1 cellular context compared by ENCODE assay signal in genomic region chr13:96984061-96984508, GRCh38.
TF ChIP-seq lines count a peak whose summit lies in the region.

No MANE protein-coding gene starts in this region.

TF ChIP-seq in K562, 482 proteins besides CTCF, POLR2A, EP300 and RAD21 (continued from another document):
- TF ChIP-seq PKNOX1 (IDR thresholded peaks at IDR 0.05) = no peak
- no peak for TF ChIP-seq MNT (conservative IDR thresholded peaks at IDR 0.05)
- TF ChIP-seq FOSL1 (tag; conservative IDR thresholded peaks at IDR 0.05) = no peak
- TF ChIP-seq CLOCK (CRISPR knock-in tag; IDR thresholded peaks at IDR 0.05; ENCODE audit: borderline replicate concordance) = no peak
- no peak for TF ChIP-seq HDAC3 (IDR thresholded peaks at IDR 0.05; ENCODE audit: borderline replicate concordance, partially characterized antibody)
- TF ChIP-seq CUX1 (CRISPR knock-in tag; IDR thresholded peaks at IDR 0.05) = no peak
- no peak for TF ChIP-seq U2AF1 (optimal IDR thresholded peaks at IDR 0.05; ENCODE audit: low read depth, low read length)
- no peak for TF ChIP-seq AFF4 (CRISPR knock-in tag; IDR thresholded peaks at IDR 0.05)
- no peak for TF ChIP-seq RNF219 (CRISPR knock-in tag; IDR thresholded peaks at IDR 0.05)
- no peak for TF ChIP-seq NFATC3 (IDR thresholded peaks at IDR 0.05)
- no peak for TF ChIP-seq IFI16 (CRISPR knock-in tag; IDR thresholded peaks at IDR 0.05)
- peak; percentile 35 for TF ChIP-seq CBFA2T3 (IDR thresholded peaks at IDR 0.05)
- TF ChIP-seq ZBTB17 (CRISPR knock-in tag; IDR thresholded peaks at IDR 0.05) = peak; percentile 87
- no peak for TF ChIP-seq KDM4B (IDR thresholded peaks at IDR 0.05; ENCODE audit: borderline replicate concordance in 2 of 2, low read depth in 1 of 2)
- peak; percentile 50 for TF ChIP-seq TEAD4 (IDR thresholded peaks at IDR 0.05; ENCODE audit: low read length)
- no peak for TF ChIP-seq TEAD4 (CRISPR knock-in tag; IDR thresholded peaks at IDR 0.05; ENCODE audit: borderline replicate concordance)
- TF ChIP-seq CBX1 (IDR thresholded peaks at IDR 0.05; ENCODE audit: low read depth) = no peak
- no peak for TF ChIP-seq NR3C1 (CRISPR knock-in tag; IDR thresholded peaks at IDR 0.05)
- TF ChIP-seq ARID1B (IDR thresholded peaks at IDR 0.05) = peak; percentile 22; the same call in 1 of the 2 replicates
- no peak for TF ChIP-seq RBM17 (IDR thresholded peaks at IDR 0.05; ENCODE audit: borderline replicate concordance, low read depth, low read length)
- no peak for TF ChIP-seq STAT5B (CRISPR knock-in tag; IDR thresholded peaks at IDR 0.05)
- TF ChIP-seq SIN3B (IDR thresholded peaks at IDR 0.05; ENCODE audit: low read depth) = no peak
- TF ChIP-seq MXD1 (CRISPR knock-in tag; IDR thresholded peaks at IDR 0.05; ENCODE audit: borderline replicate concordance, poor library complexity, severe bottlenecking) = no peak
- TF ChIP-seq ZNF318 (IDR thresholded peaks at IDR 0.05; ENCODE audit: borderline replicate concordance in 1 of 2, low read depth in 1 of 2) = no peak
- no peak for TF ChIP-seq ID3 (CRISPR knock-in tag; IDR thresholded peaks at IDR 0.05)
- TF ChIP-seq ID3 (tag; IDR thresholded peaks at IDR 0.05) = no peak
